In the genomic region with DNA sequence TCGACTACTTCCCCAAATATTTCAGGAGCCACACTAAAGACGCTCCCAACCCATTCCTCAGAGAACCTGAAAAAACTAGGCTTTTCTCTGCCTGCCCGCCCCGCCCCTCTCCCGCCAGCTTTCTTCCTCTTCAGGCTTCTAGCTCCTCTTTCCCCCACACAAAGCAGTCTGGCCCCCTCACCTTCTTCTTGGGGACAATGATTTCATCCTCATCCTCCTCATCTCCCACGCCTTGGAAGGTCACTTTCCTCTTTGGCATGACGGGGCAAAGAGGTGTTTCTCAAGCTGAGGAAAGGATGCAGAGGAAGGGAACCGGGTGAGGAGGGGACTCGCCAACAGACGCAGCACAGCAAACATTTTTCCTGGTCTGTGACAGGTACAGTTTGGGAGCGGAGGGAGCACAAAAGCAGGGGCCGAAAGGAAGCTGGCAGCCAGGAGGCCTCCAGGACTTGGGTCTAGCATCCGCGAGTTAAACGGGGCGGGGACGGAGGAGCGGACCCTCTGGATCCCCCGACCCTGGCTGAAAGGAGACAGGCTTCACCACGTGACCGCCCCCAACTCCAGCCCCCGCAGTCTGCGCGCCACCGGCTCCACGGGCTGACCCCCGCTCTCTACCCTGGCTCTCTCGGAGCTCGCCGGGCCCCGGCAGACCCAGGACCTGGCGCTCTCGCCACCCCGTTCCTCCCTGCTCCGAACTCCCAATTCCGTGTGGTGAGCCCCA, we compare ENCODE assay signal across 1 cellular context.
TF ChIP-seq lines count a peak whose summit lies in the region.

No MANE protein-coding gene starts in this region.

TF ChIP-seq in HCT116, 20 proteins besides CTCF, POLR2A, EP300 and RAD21 (continued from another document):
- TF ChIP-seq SIN3A (IDR thresholded peaks at IDR 0.05; ENCODE audit: low read depth) = peak; percentile 34; the same call in 1 of the 2 replicates
- TF ChIP-seq, protein P1, sequence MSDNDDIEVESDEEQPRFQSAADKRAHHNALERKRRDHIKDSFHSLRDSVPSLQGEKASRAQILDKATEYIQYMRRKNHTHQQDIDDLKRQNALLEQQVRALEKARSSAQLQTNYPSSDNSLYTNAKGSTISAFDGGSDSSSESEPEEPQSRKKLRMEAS (IDR thresholded peaks at IDR 0.05) = no peak
